Comparison of ENCODE assay signal across 9 cellular contexts in genomic region chr11:6233984-6234313, GRCh38. TPM values are rescaled to one million over a fixed set of nuclear protein-coding genes. Genes with fewer than 3 reads are reported as not detected.
DNase-seq lines count a peak whose midpoint lies in the region; ATAC-seq and TF ChIP-seq lines count a peak whose summit lies in the region.
"Had no signal": no experiment of that assay in that cellular context is flagged by ENCODE, and none has a peak within 500 bp of the region (broad histone marks: within the 10 kb centered on the region; RNA-seq: fewer than 3 reads in every experiment).

No MANE protein-coding gene starts in this region.

- no peak for TF ChIP-seq CTCF in nephron (IDR thresholded peaks at IDR 0.05; ENCODE audit: unreplicated experiment in 3 of 3)

- no peaks in the 10 kb centered on the region for H3K36me3 ChIP-seq in ES-I3 (ENCODE audit: insufficient read depth, low read length)

- ATAC-seq in HG03108 (IDR thresholded peaks at IDR 0.05; ENCODE audit: unreplicated experiment) = no peak

- H3K27me3 Mint-ChIP-seq in dendritic cell treated with granulocyte-macrophage colony-stimulating factor and Interleukin-4, amounts not matched to agents 40 ng/mL and 50 ng/mL, for 4 days = no peaks in the 10 kb centered on the region
- H3K27me3 Mint-ChIP-seq in nephron (ENCODE audit: low read depth) = no peaks in the 10 kb centered on the region

- peak overlapping the region; percentile 95 for H3K27ac Mint-ChIP-seq in dendritic cell treated with granulocyte-macrophage colony-stimulating factor and Interleukin-4, amounts not matched to agents 40 ng/mL and 50 ng/mL, for 4 days
- H3K27ac Mint-ChIP-seq in nephron = peak overlapping the region; percentile 41 to 89 (median 84)

- H3K4me1 ChIP-seq in ES-I3 (ENCODE audit: insufficient read depth, low read length) = no peaks in the 10 kb centered on the region; the same call in 1 of the 2 replicates

- H3K9me3 Mint-ChIP-seq in dendritic cell treated with granulocyte-macrophage colony-stimulating factor and Interleukin-4, amounts not matched to agents 40 ng/mL and 50 ng/mL, for 4 days = no peaks in the 10 kb centered on the region
- H3K9me3 Mint-ChIP-seq in nephron = no peaks in the 10 kb centered on the region

- intact Hi-C loops in dendritic cell treated with granulocyte-macrophage colony-stimulating factor and Interleukin-4, amounts not matched to agents 40 ng/mL and 50 ng/mL, for 4 days (cut with micrococcal nuclease) = loop anchor here (2.0 to 10.0 kb wide), 2 partner anchors 247 to 549 kb away; partner anchors contain the start of genes ARFIP2, TIMM10B, TRIM22 and TRIM5

- H3K9me3 ChIP-seq in ES-I3 (ENCODE audit: control insufficient read depth, insufficient read depth, low read length) = no peaks in the 10 kb centered on the region

- peaks cover 57% of the 10 kb centered on the region for H3K4me1 Mint-ChIP-seq in dendritic cell treated with granulocyte-macrophage colony-stimulating factor and Interleukin-4, amounts not matched to agents 40 ng/mL and 50 ng/mL, for 4 days (ENCODE audit: low read depth)
- peaks cover 23% of the 10 kb centered on the region for H3K4me1 Mint-ChIP-seq in nephron

- H3K9ac ChIP-seq in ES-I3 (ENCODE audit: low read depth, low read length) = peak overlapping the region; percentile 97

- peak overlapping the region; percentile 96 for H3K4me3 Mint-ChIP-seq in dendritic cell treated with granulocyte-macrophage colony-stimulating factor and Interleukin-4, amounts not matched to agents 40 ng/mL and 50 ng/mL, for 4 days
- peak overlapping the region; percentile 96 to 99 (median 98) for H3K4me3 Mint-ChIP-seq in nephron

- peaks cover 18% of the 10 kb centered on the region for H3K36me3 Mint-ChIP-seq in dendritic cell treated with granulocyte-macrophage colony-stimulating factor and Interleukin-4, amounts not matched to agents 40 ng/mL and 50 ng/mL, for 4 days (ENCODE audit: low read depth)
- H3K36me3 Mint-ChIP-seq in nephron (ENCODE audit: low read depth) = no peaks in the 10 kb centered on the region

- DNase-seq in M059J (ENCODE audit: low read depth) (peak; percentile 18), ecto neural progenitor cell (ENCODE audit: low spot score) (no peak), NCI-H1930 (lab: John Stamatoyannopoulos, UW) (no peak), medulla oblongata (ENCODE audit: extremely low spot score) (no peak)

RNA-seq across cellular contexts. Expression of gene FHIP1B, which starts 0.5 kb away (rescaled TPM):
- 7.0 and 11.3 TPM in 2 replicates for total RNA-seq in M059J (2014; rRNA removed; shearing (Covaris generic))

RNA-seq across cellular contexts. Expression of gene CNGA4, which starts 4.9 kb away (rescaled TPM):
- total RNA-seq in M059J (2014; rRNA removed; shearing (Covaris generic)) = not detected in 2 replicates
- total RNA-seq: SK-MEL-5 had no signal

RNA-seq across cellular contexts. Expression of gene CCKBR, which starts 25.7 kb away (rescaled TPM):
- 0.86 TPM in 1 of 2 replicates, not detected in the other for total RNA-seq in M059J (2014; rRNA removed; shearing (Covaris generic))
- total RNA-seq: SK-MEL-5 had no signal

RNA-seq across cellular contexts. Expression of gene C11orf42, which starts 28.6 kb away (rescaled TPM):
- not detected in 2 replicates for total RNA-seq in M059J (2014; rRNA removed; shearing (Covaris generic))
- total RNA-seq: SK-MEL-5 had no signal

RNA-seq across cellular contexts. Expression of gene OR52W1, which starts 34.9 kb away (rescaled TPM):
- not detected in 2 replicates for total RNA-seq in M059J (2014; rRNA removed; shearing (Covaris generic))
- total RNA-seq: SK-MEL-5 had no signal
